Comparison of ENCODE assay signal across 11 cellular contexts in the genomic region with DNA sequence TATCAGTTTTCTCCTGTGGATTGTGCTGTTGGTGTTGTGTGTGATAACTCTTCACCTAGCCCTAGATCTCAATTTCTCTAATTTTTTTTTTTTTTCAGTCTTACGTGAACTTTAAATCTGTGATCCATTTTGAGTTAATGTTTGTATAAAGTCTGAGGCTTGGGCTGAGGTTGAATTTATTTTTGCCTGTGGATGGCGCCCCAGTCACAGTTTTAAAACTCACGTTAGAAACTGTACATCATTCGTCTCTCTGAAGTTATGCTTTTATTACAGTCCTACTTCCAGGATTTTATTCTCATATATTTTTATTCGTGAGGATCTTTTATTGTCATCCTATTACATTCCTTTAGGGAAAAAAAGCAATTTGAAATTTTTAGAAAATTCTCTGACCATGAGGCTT.
A peak's percentile ranks its signal among the peaks of the same experiment; 100 is the strongest.
DNase-seq lines count a peak whose midpoint lies in the region; ATAC-seq and TF ChIP-seq lines count a peak whose summit lies in the region.
"Had no signal": no experiment of that assay in that cellular context is flagged by ENCODE, and none has a peak within 500 bp of the region (broad histone marks: within the 10 kb centered on the region; RNA-seq: fewer than 3 reads in every experiment).

No MANE protein-coding gene starts in this region.

- peaks cover 39% of the 10 kb centered on the region for H3K4me1 Mint-ChIP-seq in activated CD4-positive, alpha-beta T cell treated with anti-CD3 and anti-CD28 coated beads for 36 hours
- peaks cover 27% of the 10 kb centered on the region for H3K4me1 Mint-ChIP-seq in T-helper 1 cell treated with Interleukin-12 subunit alpha and Interleukin-12 subunit beta and Interleukin-4 antibody, amounts not matched to agents 30 μg/mL and 1 μg/mL, for 36 hours (ENCODE audit: low read depth)
- H3K4me1 Mint-ChIP-seq in brain (peaks cover 4% of the 10 kb centered on the region), neural crest cell (peaks cover 10% of the 10 kb centered on the region)

- TF ChIP-seq CTCF in brain (conservative IDR thresholded peaks at IDR 0.05): no peak
- TF ChIP-seq CTCF in neural crest cell (conservative IDR thresholded peaks at IDR 0.05): peak; percentile 37

- no peaks in the 10 kb centered on the region for H3K27me3 Mint-ChIP-seq in activated CD4-positive, alpha-beta T cell treated with anti-CD3 and anti-CD28 coated beads for 36 hours
- no peaks in the 10 kb centered on the region for H3K27me3 Mint-ChIP-seq in T-helper 1 cell treated with Interleukin-12 subunit alpha and Interleukin-12 subunit beta and Interleukin-4 antibody, amounts not matched to agents 30 μg/mL and 1 μg/mL, for 36 hours (ENCODE audit: low read depth)
- H3K27me3 Mint-ChIP-seq in brain (no peaks in the 10 kb centered on the region), neural crest cell (ENCODE audit: low read depth) (peaks cover 3% of the 10 kb centered on the region)

- ATAC-seq in activated CD4-positive, alpha-beta T cell treated with anti-CD3 and anti-CD28 coated beads for 36 hours: peak; percentile 35
- ATAC-seq in GM19397 (IDR thresholded peaks at IDR 0.05; ENCODE audit: unreplicated experiment) (no peak), HG03159 (IDR thresholded peaks at IDR 0.05; ENCODE audit: unreplicated experiment) (no peak)
- ATAC-seq: right cardiac atrium had no signal

- intact Hi-C loops in activated CD4-positive, alpha-beta T cell treated with anti-CD3 and anti-CD28 coated beads for 36 hours (cut with DNase I, micrococcal nuclease): no loop called here

- H3K4me3 Mint-ChIP-seq in activated CD4-positive, alpha-beta T cell treated with anti-CD3 and anti-CD28 coated beads for 36 hours: peak overlapping the region; percentile 48
- peak overlapping the region; percentile 57 for H3K4me3 Mint-ChIP-seq in T-helper 1 cell treated with Interleukin-12 subunit alpha and Interleukin-12 subunit beta and Interleukin-4 antibody, amounts not matched to agents 30 μg/mL and 1 μg/mL, for 36 hours
- no peak overlapping the region for H3K4me3 Mint-ChIP-seq in brain
- H3K4me3 Mint-ChIP-seq in neural crest cell: peak overlapping the region; percentile 25

- peak overlapping the region; percentile 98 for H3K27ac Mint-ChIP-seq in activated CD4-positive, alpha-beta T cell treated with anti-CD3 and anti-CD28 coated beads for 36 hours
- H3K27ac Mint-ChIP-seq in T-helper 1 cell treated with Interleukin-12 subunit alpha and Interleukin-12 subunit beta and Interleukin-4 antibody, amounts not matched to agents 30 μg/mL and 1 μg/mL, for 36 hours: peak overlapping the region; percentile 91
- H3K27ac Mint-ChIP-seq in brain: peak overlapping the region; percentile 55 to 89 (median 87)
- H3K27ac Mint-ChIP-seq in neural crest cell (ENCODE audit: unreplicated experiment): peak overlapping the region; percentile 90

- H3K9me3 Mint-ChIP-seq in activated CD4-positive, alpha-beta T cell treated with anti-CD3 and anti-CD28 coated beads for 36 hours (ENCODE audit: low read depth): peaks cover 18% of the 10 kb centered on the region
- H3K9me3 Mint-ChIP-seq in T-helper 1 cell treated with Interleukin-12 subunit alpha and Interleukin-12 subunit beta and Interleukin-4 antibody, amounts not matched to agents 30 μg/mL and 1 μg/mL, for 36 hours: peaks cover 53% of the 10 kb centered on the region
- H3K9me3 Mint-ChIP-seq in brain: peaks cover 13 to 26% (median 24%) of the 10 kb centered on the region in 5 experiments
- peaks cover 19% of the 10 kb centered on the region for H3K9me3 Mint-ChIP-seq in neural crest cell

- DNase-seq in activated CD4-positive, alpha-beta T cell treated with anti-CD3 and anti-CD28 coated beads for 36 hours: peak; percentile 61
- DNase-seq in activated CD4-positive, alpha-beta T cell treated with anti-CD3 and anti-CD28 coated beads for 4 hours: no peak
- no peak for DNase-seq in neural crest cell (ENCODE audit: low read depth, low spot score)
- DNase-seq in medulla oblongata (ENCODE audit: extremely low spot score): no peak
- DNase-seq: midbrain, NCI-H226, right cardiac atrium had no signal

- CTCF ChIA-PET in activated CD4-positive, alpha-beta T cell treated with anti-CD3 and anti-CD28 coated beads for 36 hours (lab: Charles Lee): interaction anchor here (0.6 to 1.4 kb wide), 4 partner anchors 22 to 119 kb away, joined by 3 to 7 read pairs (median 3); no protein-coding TSS in a partner anchor

- peaks cover 79% of the 10 kb centered on the region for H3K36me3 Mint-ChIP-seq in activated CD4-positive, alpha-beta T cell treated with anti-CD3 and anti-CD28 coated beads for 36 hours (ENCODE audit: low read depth)
- H3K36me3 Mint-ChIP-seq in T-helper 1 cell treated with Interleukin-12 subunit alpha and Interleukin-12 subunit beta and Interleukin-4 antibody, amounts not matched to agents 30 μg/mL and 1 μg/mL, for 36 hours (ENCODE audit: low read depth): peaks cover 74% of the 10 kb centered on the region
- peaks cover 85% of the 10 kb centered on the region for H3K36me3 Mint-ChIP-seq in brain
- peaks cover 50% of the 10 kb centered on the region for H3K36me3 Mint-ChIP-seq in neural crest cell (ENCODE audit: low read depth)

- POLR2A ChIA-PET in activated CD4-positive, alpha-beta T cell treated with anti-CD3 and anti-CD28 coated beads for 36 hours (lab: Charles Lee): interaction anchor here (0.6 kb wide), 4 partner anchors 39 to 1189 kb away, joined by 3 to 6 read pairs (median 3); no protein-coding TSS in a partner anchor

Comparison
In these comparisons a context has a peak if more than half of its experiments do, and no peak if none do; other contexts are left out.
1. H3K4me3 Mint-ChIP-seq: peak in activated CD4-positive, alpha-beta T cell treated with anti-CD3 and anti-CD28 coated beads for 36 hours (single experiment), T-helper 1 cell treated with Interleukin-12 subunit alpha and Interleukin-12 subunit beta and Interleukin-4 antibody, amounts not matched to agents 30 μg/mL and 1 μg/mL, for 36 hours (single experiment) and neural crest cell (single experiment); none in brain (0 of 5).
2. Peak in every context shown above with its lines, with median percentiles within 50 percentile points of each other: H3K27ac Mint-ChIP-seq.